ENCODE assay signal across 8 cellular contexts in the genomic region with DNA sequence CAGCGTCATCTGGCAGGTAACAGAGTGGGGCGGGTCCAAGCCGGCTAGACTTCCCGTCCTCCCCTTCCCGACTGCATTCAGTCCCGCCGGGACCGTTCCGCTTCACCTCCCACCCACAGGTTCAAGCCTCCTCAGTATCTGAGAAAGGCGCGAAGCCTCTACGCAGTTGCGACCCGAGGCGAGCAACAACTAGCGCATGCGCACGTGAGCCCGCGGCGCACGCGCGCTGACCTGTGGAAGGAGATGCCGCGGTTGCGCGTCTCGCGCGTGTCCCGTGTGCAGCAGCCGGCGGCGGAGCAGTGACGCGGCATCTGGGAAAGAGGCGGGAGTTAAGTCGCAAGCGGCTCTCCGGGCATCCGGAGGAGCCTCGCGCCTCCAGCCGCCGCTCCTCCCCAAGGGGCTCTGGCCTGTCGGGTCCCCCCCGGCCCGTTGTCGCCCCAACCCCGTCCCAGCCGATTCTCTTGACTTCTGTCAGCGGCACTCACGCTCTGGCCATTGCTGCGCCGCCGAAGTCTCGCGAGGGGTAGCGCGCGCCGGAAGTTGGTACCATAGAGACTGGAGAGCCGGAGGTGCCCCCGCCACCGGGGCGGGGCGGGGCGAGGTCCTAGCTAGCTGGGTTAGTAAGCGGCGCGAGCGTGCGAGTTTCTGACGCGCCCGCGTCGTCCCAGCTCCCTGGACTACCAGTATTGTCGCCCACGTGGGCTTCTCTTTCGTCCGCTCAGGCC. TPM values are rescaled to one million over a fixed set of nuclear protein-coding genes. Genes with fewer than 3 reads are reported as not detected.
DNase-seq lines count a peak whose midpoint lies in the region; ATAC-seq and TF ChIP-seq lines count a peak whose summit lies in the region.

A gene with protein sequence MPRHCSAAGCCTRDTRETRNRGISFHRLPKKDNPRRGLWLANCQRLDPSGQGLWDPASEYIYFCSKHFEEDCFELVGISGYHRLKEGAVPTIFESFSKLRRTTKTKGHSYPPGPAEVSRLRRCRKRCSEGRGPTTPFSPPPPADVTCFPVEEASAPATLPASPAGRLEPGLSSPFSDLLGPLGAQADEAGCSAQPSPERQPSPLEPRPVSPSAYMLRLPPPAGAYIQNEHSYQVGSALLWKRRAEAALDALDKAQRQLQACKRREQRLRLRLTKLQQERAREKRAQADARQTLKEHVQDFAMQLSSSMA (minus strand): TSS at position 518 of the 725 bp plus-strand sequence. CDS start 207 bp downstream, at position 311.

- H3K4me1 ChIP-seq in SJSA1 (replicated peaks): peaks cover 23% of the 10 kb centered on the region
- no peaks in the 10 kb centered on the region for H3K4me1 ChIP-seq in foreskin keratinocyte
- H3K4me1 ChIP-seq in neuron (ENCODE audit: insufficient read depth, low read length): peaks cover 19% of the 10 kb centered on the region

- H3K9me3 ChIP-seq in SJSA1 (replicated peaks) (no peaks in the 10 kb centered on the region), neuron (ENCODE audit: low read length) (no peaks in the 10 kb centered on the region)

- H2AFZ ChIP-seq in neuron (ENCODE audit: low read depth, low read length): peak within 1 kb of the TSS; percentile 61

- H3K27me3 ChIP-seq in SJSA1 (replicated peaks) (no peaks in the 10 kb centered on the region), foreskin keratinocyte (no peaks in the 10 kb centered on the region), neuron (ENCODE audit: insufficient read depth, low read length) (no peaks in the 10 kb centered on the region)

- DNase-seq in GM04503 (ENCODE audit: low read depth) (peak; percentile 63), HFF-Myc (ENCODE audit: extremely low read depth, low read depth) (peak; percentile 66), MV-4-11 (lab: John Stamatoyannopoulos, UW) (peak; percentile 93), SJSA1 (ENCODE audit: low read depth in 1 of 2, low spot score in 2 of 2) (peak; percentile 97 to 98), foreskin keratinocyte (peak; percentile 86 to 93), stromal cell of bone marrow (ENCODE audit: low read depth) (peak; percentile 87)
- DNase-seq in activated naive CD4-positive, alpha-beta T cell (lab: John Stamatoyannopoulos, UW): peak; percentile 92 to 95 (median 94)

- ATAC-seq in foreskin keratinocyte: peak; percentile 88

- H3K27ac ChIP-seq in SJSA1 (peak within 1 kb of the TSS; percentile 97), foreskin keratinocyte (peak within 1 kb of the TSS; percentile 74)

- H3K4me3 ChIP-seq in HFF-Myc (replicated peaks; ENCODE audit: low read depth, low read length) (peak within 1 kb of the TSS; percentile 83), SJSA1 (peak within 1 kb of the TSS; percentile 72), neuron (ENCODE audit: low read length) (peak within 1 kb of the TSS; percentile 60)

- H3K36me3 ChIP-seq in SJSA1: peaks cover 50% of the 10 kb centered on the region
- peaks cover 29% of the 10 kb centered on the region for H3K36me3 ChIP-seq in neuron (ENCODE audit: insufficient read depth, low read length)

- no peak for TF ChIP-seq CTCF in HFF-Myc (IDR thresholded peaks at IDR 0.05; ENCODE audit: low read depth, low read length, missing control alignments)
- no peak for TF ChIP-seq CTCF in foreskin keratinocyte (conservative IDR thresholded peaks at IDR 0.05)

RNA-seq across cellular contexts. Expression of the gene that starts here (rescaled TPM):
- total RNA-seq in SJSA1 (2014; rRNA removed; shearing (Covaris generic)): 49.0 and 51.1 TPM in 2 replicates
- total RNA-seq in foreskin keratinocyte: 24.2 and 25.0 TPM in 2 replicates
- 34.4 and 36.5 TPM in 2 replicates for polyA plus RNA-seq in foreskin keratinocyte

Comparison
In these comparisons a context has a peak if more than half of its experiments do, and no peak if none do; other contexts are left out.
1. Peak in every context shown above with its lines: DNase-seq, ATAC-seq, H3K4me3 ChIP-seq and H3K27ac ChIP-seq.